ENCODE assay signal across 18 cellular contexts in genomic region chr4:176780995-176781738, GRCh38. TPM values are rescaled to one million over a fixed set of nuclear protein-coding genes. Genes with fewer than 3 reads are reported as not detected.
DNase-seq lines count a peak whose midpoint lies in the region; ATAC-seq, FAIRE-seq and TF ChIP-seq lines count a peak whose summit lies in the region.
"Had no signal": no experiment of that assay in that cellular context is flagged by ENCODE, and none has a peak within 500 bp of the region (broad histone marks: within the 10 kb centered on the region; RNA-seq: fewer than 3 reads in every experiment).

No MANE protein-coding gene starts in this region.

- H3K9ac ChIP-seq in astrocyte (ENCODE audit: low read length), result peak overlapping the region; percentile 47

- 8 to 32% (median 25%) methylated on average over 1 of the region's 1 CpG for WGBS in heart left ventricle, 4 donors
- WGBS in upper lobe of left lung, 2 donors, result 45 to 47% methylated on average over 1 of the region's 1 CpG
- WGBS in aorta, 2 donors, result 60 to 67% methylated on average over 1 of the region's 1 CpG

- ATAC-seq in heart left ventricle (peak in 1 of 4 donors; percentile 18), upper lobe of left lung (ENCODE audit: low FRiP score in 2 of 2) (no peak), aorta (ENCODE audit: low FRiP score) (no peak), HG03108 (IDR thresholded peaks at IDR 0.05; ENCODE audit: unreplicated experiment) (no peak)
- ATAC-seq: T-cell had no signal

- TF ChIP-seq CTCF in heart left ventricle (IDR thresholded peaks at IDR 0.05) (no peak), astrocyte (IDR thresholded peaks at IDR 0.05; ENCODE audit: insufficient read depth, low read depth, low read length) (no peak), upper lobe of left lung (IDR thresholded peaks at IDR 0.05) (no peak)

- H3K4me3 ChIP-seq in heart left ventricle (peak overlapping the region in 3 of 12 donors; percentile 2 to 19 (median 12)), astrocyte (ENCODE audit: insufficient read depth, low read depth, low read length) (no peak overlapping the region), upper lobe of left lung (no peak overlapping the region), aorta (ENCODE audit: low read length in 2 of 2) (no peak overlapping the region)

- H3K79me2 ChIP-seq in astrocyte (ENCODE audit: insufficient read depth, low read length), result peaks cover 100% of the 10 kb centered on the region

- H3K4me2 ChIP-seq in astrocyte (ENCODE audit: low read length), result peak overlapping the region; percentile 54

- H3K4me1 Mint-ChIP-seq in astrocyte (ENCODE audit: low read depth, unreplicated experiment), result peaks cover 31% of the 10 kb centered on the region
- H3K4me1 Mint-ChIP-seq: central memory CD8-positive, alpha-beta T cell; T-cell had no signal

- H3K36me3 ChIP-seq in heart left ventricle (no peaks in the 10 kb centered on the region), astrocyte (ENCODE audit: insufficient read depth, low read length) (no peaks in the 10 kb centered on the region), upper lobe of left lung (no peaks in the 10 kb centered on the region), aorta (ENCODE audit: control insufficient read depth in 1 of 2, insufficient read depth in 2 of 2, low read length in 1 of 2) (no peaks in the 10 kb centered on the region)
- H3K36me3 ChIP-seq: neutrophil had no signal

- H3K27me3 ChIP-seq in heart left ventricle (no peaks in the 10 kb centered on the region), astrocyte (ENCODE audit: insufficient read depth, low read length) (no peaks in the 10 kb centered on the region), upper lobe of left lung (no peaks in the 10 kb centered on the region), aorta (ENCODE audit: control insufficient read depth in 1 of 2, insufficient read depth in 2 of 2, low read length in 1 of 2) (no peaks in the 10 kb centered on the region)
- H3K27me3 ChIP-seq: foreskin keratinocyte, neutrophil had no signal

- TF ChIP-seq POLR2A in heart left ventricle (IDR thresholded peaks at IDR 0.05) (no peak), upper lobe of left lung (IDR thresholded peaks at IDR 0.05) (no peak)

- FAIRE-seq in astrocyte (lab: Jason Lieb, UNC) (peak; percentile 20), frontal cortex (lab: Jason Lieb, UNC) (peak; percentile 43)
- FAIRE-seq: urothelium cell line had no signal

- H4K20me1 ChIP-seq in astrocyte (ENCODE audit: insufficient read depth, low read length), result peaks cover 11% of the 10 kb centered on the region

- DNase-seq in heart left ventricle (no peak), cardiac septum (ENCODE audit: low spot score) (no peak), astrocyte (ENCODE audit: low read depth) (peak; percentile 49), frontal cortex (ENCODE audit: low spot score in 2 of 2) (no peak), upper lobe of left lung (no peak), aorta (no peak), activated gamma-delta T cell (lab: John Stamatoyannopoulos, UW) (no peak)
- DNase-seq: activated CD4-positive, alpha-beta T cell treated with anti-CD3 and anti-CD28 coated beads for 48 hours; foreskin keratinocyte; NCI-H1694; stimulated activated CD4-positive, alpha-beta T cell treated with anti-CD3 and anti-CD28 coated beads, Interleukin-15, amount 100 ng/mL, for 24 hours; T-cell had no signal

- H2AFZ ChIP-seq in astrocyte (ENCODE audit: low read depth, low read length), result no peak overlapping the region

- H3K9me3 Mint-ChIP-seq in astrocyte (ENCODE audit: unreplicated experiment), result no peaks in the 10 kb centered on the region
- H3K9me3 Mint-ChIP-seq: activated T-helper 2 cell treated with anti-CD3 and anti-CD28 coated beads, Interferon-gamma antibody, Interleukin-2, Interleukin-4, amounts not matched to agents 10 μg/mL and 5 μg/mL and 100 μg/mL, durations not matched to agents 14 hours and 24 hours and 36 hours; central memory CD8-positive, alpha-beta T cell; T-cell had no signal

- H3K27ac ChIP-seq in heart left ventricle, result peak overlapping the region in 11 of 12 donors; percentile 4 to 58 (median 49)
- peak overlapping the region; percentile 71 for H3K27ac ChIP-seq in astrocyte (ENCODE audit: low read depth, low read length)
- H3K27ac ChIP-seq in upper lobe of left lung, result peak overlapping the region; percentile 39 to 65 (median 50)
- no peak overlapping the region for H3K27ac ChIP-seq in aorta (ENCODE audit: low read depth in 1 of 2, low read length in 2 of 2)
- H3K27ac ChIP-seq: neutrophil had no signal

- intact Hi-C loops in heart left ventricle (cut with DNase I), result loop anchor here in 2 of 10 donors (5.0 to 10.0 kb wide), 2 partner anchors 216 to 404 kb away; no protein-coding TSS in a partner anchor
- intact Hi-C loops in cardiac septum (cut with DNase I), result loop anchor here (5.0 kb wide), 1 partner anchor 64 kb away; no protein-coding TSS in a partner anchor
- intact Hi-C loops in aorta (cut with DNase I), result no loop called here

- no peak for TF ChIP-seq EP300 in upper lobe of left lung (IDR thresholded peaks at IDR 0.05)

- peak overlapping the region; percentile 29 for H3K4me3 Mint-ChIP-seq in astrocyte (ENCODE audit: unreplicated experiment)
- H3K4me3 Mint-ChIP-seq: central memory CD8-positive, alpha-beta T cell; T-cell had no signal

- H3K36me3 Mint-ChIP-seq in astrocyte (ENCODE audit: low read depth, unreplicated experiment), result no peaks in the 10 kb centered on the region
- H3K36me3 Mint-ChIP-seq: T-cell had no signal

- peak overlapping the region; percentile 4 for H3K27ac Mint-ChIP-seq in astrocyte (ENCODE audit: unreplicated experiment)
- H3K27ac Mint-ChIP-seq: activated T-helper 2 cell treated with anti-CD3 and anti-CD28 coated beads, Interferon-gamma antibody, Interleukin-2, Interleukin-4, amounts not matched to agents 10 μg/mL and 5 μg/mL and 100 μg/mL, durations not matched to agents 14 hours and 24 hours and 36 hours; T-cell had no signal

- H3K27me3 Mint-ChIP-seq in astrocyte (ENCODE audit: low read depth, unreplicated experiment), result no peaks in the 10 kb centered on the region
- H3K27me3 Mint-ChIP-seq: central memory CD8-positive, alpha-beta T cell had no signal

- H3K9me3 ChIP-seq in heart left ventricle (no peaks in the 10 kb centered on the region), astrocyte (ENCODE audit: insufficient read depth, low read depth, low read length) (no peaks in the 10 kb centered on the region), upper lobe of left lung (no peaks in the 10 kb centered on the region), aorta (ENCODE audit: control insufficient read depth, low read length) (no peaks in the 10 kb centered on the region)
- H3K9me3 ChIP-seq: neutrophil had no signal

- H3K4me1 ChIP-seq in heart left ventricle, result peaks cover 0 to 24% (median 3%) of the 10 kb centered on the region in 12 donors
- peaks cover 34% of the 10 kb centered on the region for H3K4me1 ChIP-seq in astrocyte (ENCODE audit: insufficient read depth, low read length)
- peaks cover 0 to 7% (median 2%) of the 10 kb centered on the region in 4 donors for H3K4me1 ChIP-seq in upper lobe of left lung
- H3K4me1 ChIP-seq in aorta (ENCODE audit: control insufficient read depth in 1 of 2, insufficient read depth in 2 of 2, low read length in 2 of 2), result no peaks in the 10 kb centered on the region

RNA-seq across cellular contexts. Expression of gene VEGFC, which starts 11.6 kb away (rescaled TPM):
- 10 to 100 TPM in 4 of 9 donors, 1 to 10 TPM in 5; 5.0 to 16.0 (median 7.9) TPM for total RNA-seq in heart left ventricle
- polyA plus RNA-seq in heart left ventricle, result 1 to 10 TPM; 4.0 to 7.3 TPM
- 15.0 TPM for total RNA-seq in cardiac septum
- 20.3 and 24.2 TPM in 2 replicates for total RNA-seq in astrocyte
- total RNA-seq in frontal cortex, result 1.6 TPM
- total RNA-seq in upper lobe of left lung, result 10 to 100 TPM in 2 of 6 donors, 1 to 10 TPM in 4; 5.1 to 13.7 (median 7.5) TPM
- total RNA-seq in aorta, result 10 to 100 TPM; 20.2 to 25.3 TPM
- polyA plus RNA-seq in aorta, result under 1 TPM in 1 of 2 donors, not detected in 1; 0.59 TPM
- total RNA-seq: A673 had no signal

Comparison
In these comparisons a context has a peak if more than half of its experiments do, and no peak if none do; other contexts are left out.
1. H3K27ac ChIP-seq: peak in heart left ventricle (11 of 12), astrocyte (single experiment) and upper lobe of left lung (4 of 4); none in aorta (0 of 2).